Comparison of ENCODE assay signal across 23 cellular contexts in the genomic region with DNA sequence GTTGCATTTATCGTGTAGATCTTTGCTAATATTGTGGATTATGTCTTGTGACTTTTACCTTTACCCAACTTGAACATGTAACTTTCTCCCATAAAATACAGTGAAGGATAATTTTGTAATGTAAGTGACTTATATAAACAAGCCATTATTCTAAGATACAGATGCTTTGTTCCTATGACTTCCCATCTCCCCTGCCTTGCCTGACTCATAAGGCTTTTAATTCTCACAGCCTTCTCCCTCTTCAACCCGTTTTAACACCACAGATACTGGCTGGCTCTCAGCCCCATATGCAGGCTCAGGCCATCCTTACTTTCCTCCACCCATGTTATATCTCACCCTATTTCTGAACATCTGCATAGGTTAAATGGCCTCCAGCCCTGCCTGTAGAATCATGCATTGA. TPM values are rescaled to one million over a fixed set of nuclear protein-coding genes. Genes with fewer than 3 reads are reported as not detected.
A peak's percentile ranks its signal among the peaks of the same experiment; 100 is the strongest.
DNase-seq lines count a peak whose midpoint lies in the region; ATAC-seq, FAIRE-seq and TF ChIP-seq lines count a peak whose summit lies in the region.
"Had no signal": no experiment of that assay in that cellular context is flagged by ENCODE, and none has a peak within 500 bp of the region (broad histone marks: within the 10 kb centered on the region; RNA-seq: fewer than 3 reads in every experiment).

No MANE protein-coding gene starts in this region.

- peaks cover 34% of the 10 kb centered on the region for H3K36me3 Mint-ChIP-seq in T-helper 2 cell treated with Interferon-gamma antibody and Interleukin-4, amounts not matched to agents 5 μg/mL and 100 μg/mL, for 36 hours (ENCODE audit: low read depth)

- TF ChIP-seq CTCF in D721Med (IDR thresholded peaks at IDR 0.05; ENCODE audit: insufficient read depth, missing control alignments): no peak

- H3K4me3 Mint-ChIP-seq in T-helper 2 cell treated with Interferon-gamma antibody and Interleukin-4, amounts not matched to agents 5 μg/mL and 100 μg/mL, for 36 hours: no peak overlapping the region
- H3K4me3 Mint-ChIP-seq: CD14-positive monocyte, H9 had no signal

- FAIRE-seq in D721Med (lab: Jason Lieb, UNC): no peak
- FAIRE-seq: GM12878 had no signal

- H3K27me3 ChIP-seq in right cardiac atrium (ENCODE audit: control insufficient read depth, insufficient read depth): no peaks in the 10 kb centered on the region
- H3K27me3 ChIP-seq: SJSA1 had no signal

- in situ Hi-C loops in KBM-7 (cut with MboI; ENCODE audit: low pct_unique_long_range_greater_than_20kb, low sequenced_read_pairs): no loop called here

- H3K4me1 ChIP-seq in right cardiac atrium (ENCODE audit: control insufficient read depth, insufficient read depth, low read length): peaks cover 3% of the 10 kb centered on the region

- intact Hi-C loops in right cardiac atrium (cut with DNase I): no loop called here
- intact Hi-C loops in left cardiac atrium (cut with DNase I): no loop called here

- no peaks in the 10 kb centered on the region for H3K9me3 Mint-ChIP-seq in T-helper 2 cell treated with Interferon-gamma antibody and Interleukin-4, amounts not matched to agents 5 μg/mL and 100 μg/mL, for 36 hours
- H3K9me3 Mint-ChIP-seq: CD14-positive monocyte, H9 had no signal

- H3K4me1 Mint-ChIP-seq in T-helper 2 cell treated with Interferon-gamma antibody and Interleukin-4, amounts not matched to agents 5 μg/mL and 100 μg/mL, for 36 hours (ENCODE audit: low read depth): peaks cover 28% of the 10 kb centered on the region

- no peaks in the 10 kb centered on the region for H3K27me3 Mint-ChIP-seq in T-helper 2 cell treated with Interferon-gamma antibody and Interleukin-4, amounts not matched to agents 5 μg/mL and 100 μg/mL, for 36 hours (ENCODE audit: low read depth)

- H3K27ac ChIP-seq in right cardiac atrium (ENCODE audit: low read length): peak overlapping the region; percentile 32
- H3K27ac ChIP-seq: 22Rv1, PC-9, SJSA1 had no signal

- no peak overlapping the region for H3K4me3 ChIP-seq in right cardiac atrium (ENCODE audit: low read length)
- H3K4me3 ChIP-seq: GM12878, PC-9, SJSA1 had no signal

- ATAC-seq in right cardiac atrium: no peak
- ATAC-seq in left cardiac atrium: no peak
- ATAC-seq: GM12878 had no signal

- peak overlapping the region; percentile 58 for H3K27ac Mint-ChIP-seq in T-helper 2 cell treated with Interferon-gamma antibody and Interleukin-4, amounts not matched to agents 5 μg/mL and 100 μg/mL, for 36 hours
- H3K27ac Mint-ChIP-seq: H9 had no signal

- WGBS in right cardiac atrium: 71% methylated on average over 2 of the region's 2 CpGs

- no peaks in the 10 kb centered on the region for H3K9me3 ChIP-seq in right cardiac atrium (ENCODE audit: control insufficient read depth, low read length)
- H3K9me3 ChIP-seq: SJSA1 had no signal

- DNase-seq in T-helper 2 cell treated with Interferon-gamma antibody and Interleukin-4, amounts not matched to agents 5 μg/mL and 100 μg/mL, for 36 hours (ENCODE audit: low spot score): no peak
- DNase-seq in T-helper 2 cell (no peak), right cardiac atrium (no peak), left cardiac atrium (no peak), dermis blood vessel endothelial cell (peak; percentile 63), SW 1271 (lab: John Stamatoyannopoulos, UW) (no peak), D721Med (ENCODE audit: insufficient read length, low spot score) (no peak), KBM-7 (no peak)
- DNase-seq: DMS53, EL, H9, Karpas-422, NCI-H1436 treated with DMSO at 0.1 percent for 48 hours, NCI-H2029, NCI-H345, NCI-H524 treated with DMSO at 0.1 percent for 48 hours, PC-9 had no signal

RNA-seq across cellular contexts. Expression of gene CCNDBP1, which starts 4.1 kb away (rescaled TPM):
- 10 to 100 TPM; 41.4 to 55.6 (median 53.7) TPM for total RNA-seq in right cardiac atrium
- 45.7 TPM for polyA plus RNA-seq in right cardiac atrium
- total RNA-seq in left cardiac atrium: 10 to 100 TPM; 45.1 to 50.0 TPM
- 151 and 157 TPM in 2 replicates for total RNA-seq in dermis blood vessel endothelial cell

RNA-seq across cellular contexts. Expression of gene EPB42, which starts 31.5 kb away (rescaled TPM):
- total RNA-seq in right cardiac atrium (not detected), left cardiac atrium (1 to 10 TPM in 1 of 2 donors, under 1 TPM in 1; 0.68 to 2.3 TPM), dermis blood vessel endothelial cell (not detected in 2 replicates)
- not detected for polyA plus RNA-seq in right cardiac atrium
- total RNA-seq: GM12878, H9, HT-29, MCF 10A, PC-9, SJSA1 had no signal
- polyA plus RNA-seq: GM12878 had no signal

RNA-seq across cellular contexts. Expression of gene TMEM62, which starts 55.9 kb away (rescaled TPM):
- total RNA-seq in right cardiac atrium (10 to 100 TPM in 3 of 4 donors, 1 to 10 TPM in 1; 9.8 to 11.2 (median 10.4) TPM), left cardiac atrium (10 to 100 TPM; 10.3 to 11.1 TPM), dermis blood vessel endothelial cell (21.3 and 21.4 TPM in 2 replicates)
- 7.8 TPM for polyA plus RNA-seq in right cardiac atrium
